22 cellular contexts compared by ENCODE assay signal in genomic region chr14:106821119-106821518, GRCh38.
DNase-seq lines count a peak whose midpoint lies in the region; ATAC-seq and TF ChIP-seq lines count a peak whose summit lies in the region.
"Had no signal": no experiment of that assay in that cellular context is flagged by ENCODE, and none has a peak within 500 bp of the region (broad histone marks: within the 10 kb centered on the region; RNA-seq: fewer than 3 reads in every experiment).

No MANE protein-coding gene starts in this region.

- ATAC-seq in left colon, result no peak
- ATAC-seq in HG03354 (IDR thresholded peaks at IDR 0.05; ENCODE audit: poor library complexity, severe bottlenecking, unreplicated experiment), result no peak
- ATAC-seq in GM19397 (IDR thresholded peaks at IDR 0.05; ENCODE audit: unreplicated experiment), result no peak
- ATAC-seq: A549, GM12878, HCT116, K562 had no signal

- no peak overlapping the region for H3K18ac ChIP-seq in trophoblast cell (ENCODE audit: low read length)

- H3K27ac ChIP-seq in mammary epithelial cell (ENCODE audit: insufficient read depth, low read depth, low read length) (no peak overlapping the region), OCI-LY7 (ENCODE audit: low read depth, low read length, poor library complexity, severe bottlenecking) (peak overlapping the region; percentile 25), trophoblast cell (ENCODE audit: low read depth, low read length) (no peak overlapping the region)
- H3K27ac ChIP-seq: 22Rv1, A549, C4-2B had no signal

- H3K4me1 Mint-ChIP-seq in MCF 10A (ENCODE audit: insufficient read depth, unreplicated experiment), result peaks cover 4% of the 10 kb centered on the region

- no peak overlapping the region for H2AFZ ChIP-seq in mammary epithelial cell (ENCODE audit: low read depth, low read length)
- peak overlapping the region; percentile 71; the same call in 1 of the 2 replicates for H2AFZ ChIP-seq in OCI-LY7 (ENCODE audit: low read length)
- H2AFZ ChIP-seq in trophoblast cell (ENCODE audit: insufficient read depth, low read length, poor library complexity), result no peak overlapping the region

- intact Hi-C loops in mammary epithelial cell (cut with micrococcal nuclease) (no loop called here), MCF 10A (cut with micrococcal nuclease) (no loop called here), OCI-LY7 (cut with micrococcal nuclease; ENCODE audit: unreplicated experiment) (no loop called here), left colon (cut with DNase I, micrococcal nuclease) (no loop called here)

- H3K23ac ChIP-seq in trophoblast cell (ENCODE audit: low read length), result no peak overlapping the region

- H3K79me2 ChIP-seq in mammary epithelial cell (ENCODE audit: insufficient read depth, low read length) (no peaks in the 10 kb centered on the region), OCI-LY7 (ENCODE audit: insufficient read depth, low read depth, low read length) (no peaks in the 10 kb centered on the region), trophoblast cell (ENCODE audit: control insufficient read depth, insufficient read depth, low read length, poor library complexity) (no peaks in the 10 kb centered on the region)

- no peaks in the 10 kb centered on the region for H3K27me3 Mint-ChIP-seq in MCF 10A (ENCODE audit: insufficient read depth, unreplicated experiment)

- H4K91ac ChIP-seq in trophoblast cell (ENCODE audit: low read depth, low read length), result no peak overlapping the region

- BruUV-seq in mammary epithelial cell (replicated peaks; lab: Mats Ljungman, UMichigan), result no TSS peak
- no TSS peak for BruUV-seq in MCF 10A (replicated peaks; lab: Mats Ljungman, UMichigan)
- no TSS peak for BruUV-seq in OCI-LY7 (replicated peaks; lab: Mats Ljungman, UMichigan)

- H3K4ac ChIP-seq in trophoblast cell (ENCODE audit: low read depth, low read length), result no peak overlapping the region

- in situ Hi-C loops in mammary epithelial cell (cut with MboI; ENCODE audit: low sequenced_read_pairs in 2 of 2), result no loop called here

- POLR2A ChIA-PET in MCF 10A (lab: Yijun Ruan, JAX) (interaction anchor here (1.0 to 1.1 kb wide), 2 partner anchors 23 to 26 kb away, joined by 3 to 4 read pairs; no protein-coding TSS in a partner anchor), OCI-LY7 (lab: Charles Lee) (interaction anchor here (0.7 to 1.5 kb wide), 3 partner anchors 9 to 61 kb away, joined by 3 to 6 read pairs (median 4); no protein-coding TSS in a partner anchor)

- no peak overlapping the region for H2BK120ac ChIP-seq in trophoblast cell (ENCODE audit: insufficient read depth, low read length, poor library complexity)

- DNase-seq in mammary epithelial cell (peak; percentile 9), MCF 10A (ENCODE audit: unreplicated experiment) (no peak), OCI-LY7 (ENCODE audit: low spot score) (peak; percentile 26), trophoblast cell (no peak), left colon (no peak)
- DNase-seq: AML-193; Caco-2; CD4-positive, alpha-beta T cell; DMS79; GF-D8; GOT3; H7; HFFc6; IMR-90 had no signal

- H4K8ac ChIP-seq in trophoblast cell (ENCODE audit: low read depth, low read length), result no peak overlapping the region

- H3K9ac ChIP-seq in mammary epithelial cell (ENCODE audit: insufficient read depth, low read length), result no peak overlapping the region
- H3K9ac ChIP-seq in trophoblast cell (ENCODE audit: low read length), result peak overlapping the region; percentile 13

- no peaks in the 10 kb centered on the region for H3K79me1 ChIP-seq in trophoblast cell (ENCODE audit: low read length)

- H3K9me2 ChIP-seq in OCI-LY7 (ENCODE audit: insufficient read depth, low read length), result no peaks in the 10 kb centered on the region

- H3K36me3 Mint-ChIP-seq in MCF 10A (ENCODE audit: insufficient read depth, unreplicated experiment), result no peaks in the 10 kb centered on the region

- dilution Hi-C loops in mammary epithelial cell (cut with HindIII; ENCODE audit: low sequenced_read_pairs), result no loop called here

- no peaks in the 10 kb centered on the region for H3K9me3 ChIP-seq in mammary epithelial cell (replicated peaks; ENCODE audit: insufficient read depth, low read length)
- H3K9me3 ChIP-seq in OCI-LY7 (ENCODE audit: low read length), result no peaks in the 10 kb centered on the region
- peaks cover 9% of the 10 kb centered on the region for H3K9me3 ChIP-seq in trophoblast cell (ENCODE audit: insufficient read depth, low read depth, low read length)
- H3K9me3 ChIP-seq: A549, Caco-2 had no signal

- no peak overlapping the region for H3K4me3 Mint-ChIP-seq in MCF 10A (ENCODE audit: unreplicated experiment)
- H3K4me3 Mint-ChIP-seq: CD4-positive, alpha-beta T cell; HFFc6 had no signal

- no peaks in the 10 kb centered on the region for H3K4me1 ChIP-seq in mammary epithelial cell (ENCODE audit: insufficient read depth, low read length)
- H3K4me1 ChIP-seq in OCI-LY7 (ENCODE audit: insufficient read depth, low read length, poor library complexity, severe bottlenecking), result peaks cover 33% of the 10 kb centered on the region
- H3K4me1 ChIP-seq in trophoblast cell (ENCODE audit: control insufficient read depth in 1 of 2, insufficient read depth in 2 of 2, low read length in 2 of 2), result no peaks in the 10 kb centered on the region
- H3K4me1 ChIP-seq: A549, Caco-2 had no signal

- H3K4me2 ChIP-seq in mammary epithelial cell (ENCODE audit: insufficient read depth, low read depth, low read length), result no peak overlapping the region
- peak overlapping the region; percentile 64 for H3K4me2 ChIP-seq in OCI-LY7 (ENCODE audit: low read length)
- no peak overlapping the region for H3K4me2 ChIP-seq in trophoblast cell (ENCODE audit: low read length)
- H3K4me2 ChIP-seq: A549 had no signal

- H3K36me3 ChIP-seq in mammary epithelial cell (ENCODE audit: insufficient read depth, low read length) (no peaks in the 10 kb centered on the region), OCI-LY7 (ENCODE audit: insufficient read depth, low read length) (no peaks in the 10 kb centered on the region), trophoblast cell (ENCODE audit: control insufficient read depth in 1 of 2, insufficient read depth in 2 of 2, low read length in 2 of 2) (no peaks in the 10 kb centered on the region)

- no peaks in the 10 kb centered on the region for H4K20me1 ChIP-seq in mammary epithelial cell (ENCODE audit: insufficient read depth, low read length)
- H4K20me1 ChIP-seq in OCI-LY7 (ENCODE audit: insufficient read depth, low read length), result no peaks in the 10 kb centered on the region

- H3K27ac Mint-ChIP-seq in MCF 10A (ENCODE audit: low read depth, unreplicated experiment), result no peak overlapping the region
- H3K27ac Mint-ChIP-seq: CD4-positive, alpha-beta T cell; HFFc6 had no signal

- no peak overlapping the region for H2AK5ac ChIP-seq in trophoblast cell (ENCODE audit: low read length)

- H3K27me3 ChIP-seq in mammary epithelial cell (ENCODE audit: insufficient read depth, low read length), result no peaks in the 10 kb centered on the region
- H3K27me3 ChIP-seq in trophoblast cell (ENCODE audit: insufficient read depth, low read length), result no peaks in the 10 kb centered on the region

- H2BK12ac ChIP-seq in trophoblast cell (ENCODE audit: low read length), result no peak overlapping the region

- no peak overlapping the region for H2BK5ac ChIP-seq in trophoblast cell (ENCODE audit: low read depth, low read length, poor library complexity)

- no peak overlapping the region for H3K4me3 ChIP-seq in mammary epithelial cell (replicated peaks in 1 of 3; ENCODE audit: insufficient read depth in 1 of 3, low read depth in 2 of 3, low read length in 3 of 3)
- peak overlapping the region; percentile 17 for H3K4me3 ChIP-seq in OCI-LY7 (ENCODE audit: low read depth, low read length, poor library complexity, severe bottlenecking)
- H3K4me3 ChIP-seq in trophoblast cell (ENCODE audit: low read depth, low read length), result peak overlapping the region; percentile 20
- H3K4me3 ChIP-seq: A549, GM12878, K562 had no signal

- H3K14ac ChIP-seq in trophoblast cell (ENCODE audit: low read length), result no peak overlapping the region

- H3K9me3 Mint-ChIP-seq in MCF 10A (ENCODE audit: unreplicated experiment), result no peaks in the 10 kb centered on the region
- H3K9me3 Mint-ChIP-seq: CD4-positive, alpha-beta T cell had no signal

- CTCF ChIA-PET in mammary epithelial cell (lab: Charles Lee; ENCODE audit: low non-redundant PET), result no interaction called here
- CTCF ChIA-PET in MCF 10A (lab: Yijun Ruan, JAX), result interaction anchor here (0.6 to 2.0 kb wide), 6 partner anchors 12 to 53 kb away, joined by 3 to 6 read pairs (median 4); no protein-coding TSS in a partner anchor
- CTCF ChIA-PET in OCI-LY7 (lab: Charles Lee; ENCODE audit: unreplicated experiment), result interaction anchor here (0.6 to 1.4 kb wide), 2 partner anchors 9 to 10 kb away, joined by 4 to 16 read pairs; no protein-coding TSS in a partner anchor

- TF ChIP-seq CTCF in mammary epithelial cell (conservative IDR thresholded peaks at IDR 0.05 in 1 of 2, IDR thresholded peaks at IDR 0.05 in 1 of 2; ENCODE audit: extremely low read depth in 1 of 2, insufficient read depth in 1 of 2, low read depth in 1 of 2, low read length in 2 of 2), result no peak
- TF ChIP-seq CTCF in MCF 10A (IDR thresholded peaks at IDR 0.05; ENCODE audit: unreplicated experiment), result no peak
- TF ChIP-seq CTCF in OCI-LY7 (conservative IDR thresholded peaks at IDR 0.05; ENCODE audit: low read length), result no peak

- H4K12ac ChIP-seq in trophoblast cell (ENCODE audit: low read depth, low read length), result no peak overlapping the region

Comparison
In these comparisons a context has a peak if more than half of its experiments do, and no peak if none do; other contexts are left out.
1. DNase-seq: peak in mammary epithelial cell (single experiment) and OCI-LY7 (single experiment); none in MCF 10A (single experiment), trophoblast cell (0 of 2) and left colon (0 of 2).
2. H3K4me3 ChIP-seq: peak in OCI-LY7 (single experiment) and trophoblast cell (single experiment); none in mammary epithelial cell (0 of 3).